8 cellular contexts compared by ENCODE assay signal in the genomic region with DNA sequence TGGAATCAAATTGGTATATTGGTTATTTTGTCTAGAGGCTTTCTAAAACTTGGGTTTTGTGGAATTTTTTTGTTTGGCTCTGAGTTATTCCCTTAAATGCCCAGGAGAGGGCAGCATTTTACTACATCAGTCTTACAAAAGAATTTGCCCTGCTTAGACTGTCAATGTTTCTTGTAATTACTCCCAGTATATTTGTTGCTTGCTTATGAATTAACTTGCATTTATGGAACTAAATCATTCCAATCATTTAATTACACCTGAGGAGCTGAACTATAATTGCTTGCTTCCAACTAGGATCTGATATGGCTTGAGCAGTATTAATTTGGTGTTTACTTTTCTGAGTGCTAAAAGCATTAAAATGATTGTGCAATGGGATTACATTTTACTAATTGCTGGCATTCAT. TPM values are rescaled to one million over a fixed set of nuclear protein-coding genes. Genes with fewer than 3 reads are reported as not detected.
A peak's percentile ranks its signal among the peaks of the same experiment; 100 is the strongest.
DNase-seq lines count a peak whose midpoint lies in the region; TF ChIP-seq lines count a peak whose summit lies in the region.

No MANE protein-coding gene starts in this region.

- H3K4me1 ChIP-seq in PC-9 (replicated peaks; ENCODE audit: insufficient read depth) (peaks cover 5% of the 10 kb centered on the region), esophagus squamous epithelium (peaks cover 0 to 21% (median 0%) of the 10 kb centered on the region in 3 donors), parathyroid adenoma (no peaks in the 10 kb centered on the region)

- intact Hi-C loops in PC-9 (cut with micrococcal nuclease; ENCODE audit: unreplicated experiment) (loop anchor here (1.0 to 10.0 kb wide), 4 partner anchors 348 to 1628 kb away; no protein-coding TSS in a partner anchor), esophagus squamous epithelium (cut with DNase I) (loop anchor here (5.0 to 10.0 kb wide), 2 partner anchors 346 to 628 kb away; no protein-coding TSS in a partner anchor)

- no peaks in the 10 kb centered on the region for H3K9me2 ChIP-seq in PC-9 (ENCODE audit: insufficient read depth)

- CTCF ChIA-PET in PC-9 (lab: Charles Lee): no interaction called here

- H3F3A ChIP-seq in PC-9 (ENCODE audit: insufficient read depth, low read depth): no peaks in the 10 kb centered on the region

- no peaks in the 10 kb centered on the region for H3K36me3 ChIP-seq in PC-9 (ENCODE audit: low read depth)
- H3K36me3 ChIP-seq in esophagus squamous epithelium: no peaks in the 10 kb centered on the region
- no peaks in the 10 kb centered on the region for H3K36me3 ChIP-seq in parathyroid adenoma (ENCODE audit: control insufficient read depth, insufficient read depth, low read length)

- H3K27me3 ChIP-seq in PC-9 (ENCODE audit: insufficient read depth, low read depth): no peaks in the 10 kb centered on the region
- H3K27me3 ChIP-seq in esophagus squamous epithelium: no peaks in the 10 kb centered on the region
- no peaks in the 10 kb centered on the region for H3K27me3 ChIP-seq in parathyroid adenoma (ENCODE audit: control insufficient read depth, insufficient read depth, low read length)

- H4K20me1 ChIP-seq in PC-9 (ENCODE audit: insufficient read depth): no peaks in the 10 kb centered on the region

- H2AFZ ChIP-seq in PC-9 (no peak overlapping the region), parathyroid adenoma (no peak overlapping the region)

- H3K4me2 ChIP-seq in PC-9 (peak overlapping the region; percentile 32; the same call in 1 of the 2 replicates), parathyroid adenoma (ENCODE audit: low read length) (no peak overlapping the region)

- H3K9ac ChIP-seq in parathyroid adenoma: no peak overlapping the region

- TF ChIP-seq CTCF in PC-9 (conservative IDR thresholded peaks at IDR 0.05): peak; percentile 85
- peak in 5 of 6 experiments; percentile 62 to 84 (median 72) for TF ChIP-seq CTCF in esophagus squamous epithelium (IDR thresholded peaks at IDR 0.05)
- peak; percentile 67 for TF ChIP-seq CTCF in parathyroid adenoma (IDR thresholded peaks at IDR 0.05)

- no peak for TF ChIP-seq POLR2A in esophagus squamous epithelium (IDR thresholded peaks at IDR 0.05)

- no TSS peak for BruUV-seq in PC-9 (replicated peaks; lab: Mats Ljungman, UMichigan)

- peaks cover 4% of the 10 kb centered on the region; the same call in 1 of the 2 replicates for H3K79me2 ChIP-seq in PC-9 (ENCODE audit: low read depth)
- H3K79me2 ChIP-seq in parathyroid adenoma: no peaks in the 10 kb centered on the region

- POLR2A ChIA-PET in PC-9 (lab: Charles Lee; ENCODE audit: unreplicated experiment): no interaction called here

- H3K4me3 ChIP-seq in PC-9 (no peak overlapping the region), esophagus squamous epithelium (no peak overlapping the region), parathyroid adenoma (ENCODE audit: low read depth, low read length) (no peak overlapping the region)

- no peaks in the 10 kb centered on the region for H3K9me3 ChIP-seq in PC-9 (ENCODE audit: insufficient read depth, low read depth)
- H3K9me3 ChIP-seq in esophagus squamous epithelium: no peaks in the 10 kb centered on the region
- no peaks in the 10 kb centered on the region for H3K9me3 ChIP-seq in parathyroid adenoma (ENCODE audit: control insufficient read depth, low read length)

- DNase-seq in NCI-H2081 (lab: John Stamatoyannopoulos, UW) (peak; percentile 49 to 70), NCI-H2081 treated with DMSO at 0.1 percent for 48 hours (lab: John Stamatoyannopoulos, UW) (no peak), Kasumi-1 (lab: John Stamatoyannopoulos, UW) (peak; percentile 56 to 74), PC-9 (peak in 1 of 2 experiments; percentile 59), esophagus squamous epithelium (lab: John Stamatoyannopoulos, UW) (no peak), NCI-H226 (no peak)
- no peak for DNase-seq in activated CD8-positive, alpha-beta memory T cell treated with anti-CD3 and anti-CD28 coated beads, Interleukin-2, amount 50 U/mL, for 4 hours

- H3K27ac ChIP-seq in PC-9: no peak overlapping the region
- no peak overlapping the region for H3K27ac ChIP-seq in esophagus squamous epithelium
- no peak overlapping the region for H3K27ac ChIP-seq in parathyroid adenoma

RNA-seq across cellular contexts. Expression of a gene that starts 48.7 kb away (rescaled TPM):
- total RNA-seq in PC-9 (2021) (12.1 and 13.1 TPM in 2 replicates), esophagus squamous epithelium (10 to 100 TPM in 1 of 4 donors, 1 to 10 TPM in 3; 4.9 to 13.7 (median 7.1) TPM)

Comparison
In these comparisons a context has a peak if more than half of its experiments do, and no peak if none do; other contexts are left out.
1. DNase-seq: peak in NCI-H2081 (2 of 2) and Kasumi-1 (2 of 2); none in NCI-H2081 treated with DMSO at 0.1 percent for 48 hours (single experiment), esophagus squamous epithelium (single experiment), NCI-H226 (single experiment) and activated CD8-positive, alpha-beta memory T cell treated with anti-CD3 and anti-CD28 coated beads, Interleukin-2, amount 50 U/mL, for 4 hours (single experiment).
2. Peak in every context shown above with its lines, with median percentiles within 50 percentile points of each other: CTCF ChIP-seq.